Comparison of ENCODE assay signal across 1 cellular context in the genomic region with DNA sequence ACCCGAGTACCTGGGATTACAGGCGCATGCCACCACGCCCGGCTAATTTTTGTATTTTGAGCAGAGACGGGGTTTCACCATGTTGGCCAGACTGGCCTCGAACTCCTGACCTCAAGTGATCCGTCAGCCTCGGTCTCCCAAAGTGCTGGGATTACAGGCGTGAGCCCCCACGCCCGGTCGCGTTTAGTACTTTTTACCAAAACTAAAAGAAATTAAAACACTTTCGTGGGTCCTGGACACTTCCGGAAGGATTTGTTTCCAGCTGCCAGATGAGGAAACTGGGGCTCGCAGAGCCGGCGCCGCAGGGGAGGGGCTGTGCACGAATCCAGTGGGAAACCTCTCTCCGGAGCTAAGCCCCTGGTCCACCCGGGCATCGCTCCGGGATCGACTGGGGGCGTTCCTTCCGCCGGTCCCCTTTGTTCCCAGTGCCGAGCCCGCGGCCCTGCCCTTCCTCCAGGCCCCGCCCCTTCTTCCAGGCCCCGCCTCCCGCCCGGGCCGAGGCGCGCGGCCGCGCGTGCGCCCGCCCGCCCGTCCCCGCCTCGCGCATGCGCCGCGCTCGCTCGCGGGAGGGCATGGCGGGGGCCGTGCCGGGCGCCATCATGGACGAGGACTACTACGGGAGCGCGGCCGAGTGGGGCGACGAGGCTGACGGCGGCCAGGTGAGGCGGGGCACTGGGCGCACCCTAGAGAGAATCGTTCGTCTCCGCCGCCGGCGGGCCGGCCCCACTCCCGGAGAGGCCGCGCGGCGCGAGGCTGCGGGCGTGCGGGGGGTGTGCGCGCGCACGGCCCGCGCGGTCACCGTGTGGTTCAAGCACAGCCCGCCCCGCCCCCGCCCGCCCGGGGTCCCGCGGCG.
TF ChIP-seq lines count a peak whose summit lies in the region.

A gene with protein sequence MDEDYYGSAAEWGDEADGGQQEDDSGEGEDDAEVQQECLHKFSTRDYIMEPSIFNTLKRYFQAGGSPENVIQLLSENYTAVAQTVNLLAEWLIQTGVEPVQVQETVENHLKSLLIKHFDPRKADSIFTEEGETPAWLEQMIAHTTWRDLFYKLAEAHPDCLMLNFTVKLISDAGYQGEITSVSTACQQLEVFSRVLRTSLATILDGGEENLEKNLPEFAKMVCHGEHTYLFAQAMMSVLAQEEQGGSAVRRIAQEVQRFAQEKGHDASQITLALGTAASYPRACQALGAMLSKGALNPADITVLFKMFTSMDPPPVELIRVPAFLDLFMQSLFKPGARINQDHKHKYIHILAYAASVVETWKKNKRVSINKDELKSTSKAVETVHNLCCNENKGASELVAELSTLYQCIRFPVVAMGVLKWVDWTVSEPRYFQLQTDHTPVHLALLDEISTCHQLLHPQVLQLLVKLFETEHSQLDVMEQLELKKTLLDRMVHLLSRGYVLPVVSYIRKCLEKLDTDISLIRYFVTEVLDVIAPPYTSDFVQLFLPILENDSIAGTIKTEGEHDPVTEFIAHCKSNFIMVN (plus strand): TSS at position 546 of the 853 bp plus-strand sequence. CDS start 54 bp downstream, at position 600.

TF ChIP-seq in HepG2, 621 proteins besides CTCF, POLR2A, EP300 and RAD21 (continued from another document and continues in another):
- TF ChIP-seq, protein P1, sequence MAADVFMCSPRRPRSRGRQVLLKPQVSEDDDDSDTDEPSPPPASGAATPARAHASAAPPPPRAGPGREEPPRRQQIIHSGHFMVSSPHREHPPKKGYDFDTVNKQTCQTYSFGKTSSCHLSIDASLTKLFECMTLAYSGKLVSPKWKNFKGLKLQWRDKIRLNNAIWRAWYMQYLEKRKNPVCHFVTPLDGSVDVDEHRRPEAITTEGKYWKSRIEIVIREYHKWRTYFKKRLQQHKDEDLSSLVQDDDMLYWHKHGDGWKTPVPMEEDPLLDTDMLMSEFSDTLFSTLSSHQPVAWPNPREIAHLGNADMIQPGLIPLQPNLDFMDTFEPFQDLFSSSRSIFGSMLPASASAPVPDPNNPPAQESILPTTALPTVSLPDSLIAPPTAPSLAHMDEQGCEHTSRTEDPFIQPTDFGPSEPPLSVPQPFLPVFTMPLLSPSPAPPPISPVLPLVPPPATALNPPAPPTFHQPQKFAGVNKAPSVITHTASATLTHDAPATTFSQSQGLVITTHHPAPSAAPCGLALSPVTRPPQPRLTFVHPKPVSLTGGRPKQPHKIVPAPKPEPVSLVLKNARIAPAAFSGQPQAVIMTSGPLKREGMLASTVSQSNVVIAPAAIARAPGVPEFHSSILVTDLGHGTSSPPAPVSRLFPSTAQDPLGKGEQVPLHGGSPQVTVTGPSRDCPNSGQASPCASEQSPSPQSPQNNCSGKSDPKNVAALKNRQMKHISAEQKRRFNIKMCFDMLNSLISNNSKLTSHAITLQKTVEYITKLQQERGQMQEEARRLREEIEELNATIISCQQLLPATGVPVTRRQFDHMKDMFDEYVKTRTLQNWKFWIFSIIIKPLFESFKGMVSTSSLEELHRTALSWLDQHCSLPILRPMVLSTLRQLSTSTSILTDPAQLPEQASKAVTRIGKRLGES (CRISPR knock-in tag; IDR thresholded peaks at IDR 0.05; ENCODE audit: borderline replicate concordance), result peak; percentile 66; the same call in 1 of the 2 replicates
- peak; percentile 88 for TF ChIP-seq MAZ (IDR thresholded peaks at IDR 0.05; ENCODE audit: borderline replicate concordance, low read depth, low read length)
- TF ChIP-seq MAZ (CRISPR knock-in tag; IDR thresholded peaks at IDR 0.05; ENCODE audit: low read depth), result peak; percentile 80
- TF ChIP-seq BCL6 (CRISPR knock-in tag; IDR thresholded peaks at IDR 0.05), result peak; percentile 46
- no peak for TF ChIP-seq HOXA9 (CRISPR knock-in tag; IDR thresholded peaks at IDR 0.05; ENCODE audit: borderline replicate concordance)
- peak; percentile 40; the same call in 1 of the 2 replicates for TF ChIP-seq RFX5 (IDR thresholded peaks at IDR 0.05; ENCODE audit: low read depth, low read length)
- no peak for TF ChIP-seq HOXA7 (CRISPR knock-in tag; IDR thresholded peaks at IDR 0.05)
- no peak for TF ChIP-seq RAD51 (IDR thresholded peaks at IDR 0.05; ENCODE audit: borderline replicate concordance)
- TF ChIP-seq ZFP82 (CRISPR knock-in tag; IDR thresholded peaks at IDR 0.05; ENCODE audit: borderline replicate concordance), result no peak; the same call in 1 of the 2 replicates
- TF ChIP-seq IRF2 (CRISPR knock-in tag; IDR thresholded peaks at IDR 0.05), result peak; percentile 91
- TF ChIP-seq MTF1 (CRISPR knock-in tag; IDR thresholded peaks at IDR 0.05), result no peak
- peak; percentile 80 for TF ChIP-seq ZIK1 (CRISPR knock-in tag; IDR thresholded peaks at IDR 0.05; ENCODE audit: borderline replicate concordance, low read depth)
- no peak for TF ChIP-seq ZNF17 (CRISPR knock-in tag; IDR thresholded peaks at IDR 0.05)
- TF ChIP-seq ZNF121 (CRISPR knock-in tag; IDR thresholded peaks at IDR 0.05), result no peak
- TF ChIP-seq, protein P2, sequence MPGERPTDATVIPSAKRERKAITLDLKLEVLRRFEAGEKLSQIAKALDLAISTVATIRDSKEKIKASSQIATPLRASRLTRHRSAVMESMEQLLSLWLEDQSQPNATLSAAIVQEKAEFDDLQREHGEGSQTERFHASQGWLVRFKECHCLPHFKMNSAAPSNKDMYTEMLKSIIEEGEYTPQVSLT (CRISPR knock-in tag; IDR thresholded peaks at IDR 0.05; ENCODE audit: borderline replicate concordance, low read depth), result no peak; the same call in 1 of the 2 replicates
- peak; percentile 93; the same call in 1 of the 2 replicates for TF ChIP-seq ZNF766 (CRISPR knock-in tag; IDR thresholded peaks at IDR 0.05; ENCODE audit: borderline replicate concordance)
- no peak for TF ChIP-seq THYN1 (CRISPR knock-in tag; IDR thresholded peaks at IDR 0.05; ENCODE audit: borderline replicate concordance, low read depth)
- no peak for TF ChIP-seq ZNF607 (CRISPR knock-in tag; IDR thresholded peaks at IDR 0.05; ENCODE audit: borderline replicate concordance)
- no peak for TF ChIP-seq RFX1 (IDR thresholded peaks at IDR 0.05)
- TF ChIP-seq POGZ (CRISPR knock-in tag; IDR thresholded peaks at IDR 0.05), result peak; percentile 85
- no peak; the same call in 1 of the 2 replicates for TF ChIP-seq ESRRA (CRISPR knock-in tag; IDR thresholded peaks at IDR 0.05; ENCODE audit: low read depth)
- 0 out of 2 replicates have a peak, but pooled peaks have one; percentile 56 for TF ChIP-seq ZFYVE20 (CRISPR knock-in tag; IDR thresholded peaks at IDR 0.05; ENCODE audit: borderline replicate concordance, low read depth)
- TF ChIP-seq EZH2 (conservative IDR thresholded peaks at IDR 0.05; ENCODE audit: low read depth, low read length), result no peak
- peak; percentile 84 for TF ChIP-seq MED1 (CRISPR knock-in tag; IDR thresholded peaks at IDR 0.05)
- TF ChIP-seq ATF7-NPFF (CRISPR knock-in tag; IDR thresholded peaks at IDR 0.05; ENCODE audit: low read depth), result peak; percentile 34; the same call in 1 of the 2 replicates
- TF ChIP-seq NR2F6 (IDR thresholded peaks at IDR 0.05), result no peak; the same call in 1 of the 2 replicates
- peak; percentile 38; the same call in 1 of the 2 replicates for TF ChIP-seq NR2F6 (CRISPR knock-in tag; IDR thresholded peaks at IDR 0.05)
- no peak for TF ChIP-seq ZNF550 (CRISPR knock-in tag; IDR thresholded peaks at IDR 0.05; ENCODE audit: borderline replicate concordance)
- TF ChIP-seq YEATS4 (CRISPR knock-in tag; IDR thresholded peaks at IDR 0.05; ENCODE audit: borderline replicate concordance), result peak; percentile 91
- peak; percentile 30; the same call in 1 of the 2 replicates for TF ChIP-seq ARNTL (CRISPR knock-in tag; IDR thresholded peaks at IDR 0.05)
- TF ChIP-seq, protein P3, sequence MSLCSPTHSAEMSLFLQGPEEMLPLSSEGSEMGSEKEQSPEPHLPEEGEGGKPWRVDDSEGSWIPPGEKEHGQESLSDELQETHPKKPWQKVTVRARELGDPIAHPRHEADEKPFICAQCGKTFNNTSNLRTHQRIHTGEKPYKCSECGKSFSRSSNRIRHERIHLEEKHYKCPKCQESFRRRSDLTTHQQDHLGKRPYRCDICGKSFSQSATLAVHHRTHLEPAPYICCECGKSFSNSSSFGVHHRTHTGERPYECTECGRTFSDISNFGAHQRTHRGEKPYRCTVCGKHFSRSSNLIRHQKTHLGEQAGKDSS (CRISPR knock-in tag; IDR thresholded peaks at IDR 0.05; ENCODE audit: borderline replicate concordance, low read depth), result peak; percentile 78; the same call in 1 of the 2 replicates
- TF ChIP-seq, protein P4, sequence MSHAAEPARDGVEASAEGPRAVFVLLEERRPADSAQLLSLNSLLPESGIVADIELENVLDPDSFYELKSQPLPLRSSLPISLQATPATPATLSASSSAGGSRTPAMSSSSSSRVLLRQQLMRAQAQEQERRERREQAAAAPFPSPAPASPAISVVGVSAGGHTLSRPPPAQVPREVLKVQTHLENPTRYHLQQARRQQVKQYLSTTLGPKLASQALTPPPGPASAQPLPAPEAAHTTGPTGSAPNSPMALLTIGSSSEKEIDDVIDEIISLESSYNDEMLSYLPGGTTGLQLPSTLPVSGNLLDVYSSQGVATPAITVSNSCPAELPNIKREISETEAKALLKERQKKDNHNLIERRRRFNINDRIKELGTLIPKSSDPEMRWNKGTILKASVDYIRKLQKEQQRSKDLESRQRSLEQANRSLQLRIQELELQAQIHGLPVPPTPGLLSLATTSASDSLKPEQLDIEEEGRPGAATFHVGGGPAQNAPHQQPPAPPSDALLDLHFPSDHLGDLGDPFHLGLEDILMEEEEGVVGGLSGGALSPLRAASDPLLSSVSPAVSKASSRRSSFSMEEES (CRISPR knock-in tag; IDR thresholded peaks at IDR 0.05), result peak; percentile 59; the same call in 1 of the 2 replicates
- peak; percentile 96 for TF ChIP-seq ZBTB7B (CRISPR knock-in tag; IDR thresholded peaks at IDR 0.05)
- TF ChIP-seq, protein P5, sequence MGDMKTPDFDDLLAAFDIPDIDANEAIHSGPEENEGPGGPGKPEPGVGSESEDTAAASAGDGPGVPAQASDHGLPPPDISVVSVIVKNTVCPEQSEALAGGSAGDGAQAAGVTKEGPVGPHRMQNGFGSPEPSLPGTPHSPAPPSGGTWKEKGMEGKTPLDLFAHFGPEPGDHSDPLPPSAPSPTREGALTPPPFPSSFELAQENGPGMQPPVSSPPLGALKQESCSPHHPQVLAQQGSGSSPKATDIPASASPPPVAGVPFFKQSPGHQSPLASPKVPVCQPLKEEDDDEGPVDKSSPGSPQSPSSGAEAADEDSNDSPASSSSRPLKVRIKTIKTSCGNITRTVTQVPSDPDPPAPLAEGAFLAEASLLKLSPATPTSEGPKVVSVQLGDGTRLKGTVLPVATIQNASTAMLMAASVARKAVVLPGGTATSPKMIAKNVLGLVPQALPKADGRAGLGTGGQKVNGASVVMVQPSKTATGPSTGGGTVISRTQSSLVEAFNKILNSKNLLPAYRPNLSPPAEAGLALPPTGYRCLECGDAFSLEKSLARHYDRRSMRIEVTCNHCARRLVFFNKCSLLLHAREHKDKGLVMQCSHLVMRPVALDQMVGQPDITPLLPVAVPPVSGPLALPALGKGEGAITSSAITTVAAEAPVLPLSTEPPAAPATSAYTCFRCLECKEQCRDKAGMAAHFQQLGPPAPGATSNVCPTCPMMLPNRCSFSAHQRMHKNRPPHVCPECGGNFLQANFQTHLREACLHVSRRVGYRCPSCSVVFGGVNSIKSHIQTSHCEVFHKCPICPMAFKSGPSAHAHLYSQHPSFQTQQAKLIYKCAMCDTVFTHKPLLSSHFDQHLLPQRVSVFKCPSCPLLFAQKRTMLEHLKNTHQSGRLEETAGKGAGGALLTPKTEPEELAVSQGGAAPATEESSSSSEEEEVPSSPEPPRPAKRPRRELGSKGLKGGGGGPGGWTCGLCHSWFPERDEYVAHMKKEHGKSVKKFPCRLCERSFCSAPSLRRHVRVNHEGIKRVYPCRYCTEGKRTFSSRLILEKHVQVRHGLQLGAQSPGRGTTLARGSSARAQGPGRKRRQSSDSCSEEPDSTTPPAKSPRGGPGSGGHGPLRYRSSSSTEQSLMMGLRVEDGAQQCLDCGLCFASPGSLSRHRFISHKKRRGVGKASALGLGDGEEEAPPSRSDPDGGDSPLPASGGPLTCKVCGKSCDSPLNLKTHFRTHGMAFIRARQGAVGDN (CRISPR knock-in tag; IDR thresholded peaks at IDR 0.05), result peak; percentile 83
- TF ChIP-seq PHF5A (CRISPR knock-in tag; IDR thresholded peaks at IDR 0.05; ENCODE audit: low read depth, unreplicated experiment), result peak; percentile 20
- TF ChIP-seq RARA (CRISPR knock-in tag; IDR thresholded peaks at IDR 0.05), result peak; percentile 30; the same call in 1 of the 2 replicates
- no peak for TF ChIP-seq ZNF10 (CRISPR knock-in tag; IDR thresholded peaks at IDR 0.05; ENCODE audit: borderline replicate concordance, low read depth)
- TF ChIP-seq ZMYM2 (CRISPR knock-in tag; IDR thresholded peaks at IDR 0.05), result peak; percentile 92
- TF ChIP-seq ZNF737 (CRISPR knock-in tag; IDR thresholded peaks at IDR 0.05; ENCODE audit: borderline replicate concordance), result 0 out of 2 replicates have a peak, but pooled peaks have one; percentile 60
- TF ChIP-seq ELF1 (CRISPR knock-in tag; IDR thresholded peaks at IDR 0.05), result peak; percentile 62; the same call in 1 of the 2 replicates
- TF ChIP-seq ZNF605 (CRISPR knock-in tag; IDR thresholded peaks at IDR 0.05), result peak; percentile 84
- TF ChIP-seq ZBTB1 (CRISPR knock-in tag; IDR thresholded peaks at IDR 0.05; ENCODE audit: borderline replicate concordance), result 0 out of 2 replicates have a peak, but pooled peaks have one; percentile 44
- TF ChIP-seq XBP1 (CRISPR knock-in tag; IDR thresholded peaks at IDR 0.05), result no peak
- TF ChIP-seq HMG20B (CRISPR knock-in tag; conservative IDR thresholded peaks at IDR 0.05), result 0 out of 2 replicates have a peak, but pooled peaks have one; percentile 26
- TF ChIP-seq ELF3 (CRISPR knock-in tag; IDR thresholded peaks at IDR 0.05), result peak; percentile 90
- TF ChIP-seq PAF1 (CRISPR knock-in tag; IDR thresholded peaks at IDR 0.05), result no peak
- TF ChIP-seq, protein P6, sequence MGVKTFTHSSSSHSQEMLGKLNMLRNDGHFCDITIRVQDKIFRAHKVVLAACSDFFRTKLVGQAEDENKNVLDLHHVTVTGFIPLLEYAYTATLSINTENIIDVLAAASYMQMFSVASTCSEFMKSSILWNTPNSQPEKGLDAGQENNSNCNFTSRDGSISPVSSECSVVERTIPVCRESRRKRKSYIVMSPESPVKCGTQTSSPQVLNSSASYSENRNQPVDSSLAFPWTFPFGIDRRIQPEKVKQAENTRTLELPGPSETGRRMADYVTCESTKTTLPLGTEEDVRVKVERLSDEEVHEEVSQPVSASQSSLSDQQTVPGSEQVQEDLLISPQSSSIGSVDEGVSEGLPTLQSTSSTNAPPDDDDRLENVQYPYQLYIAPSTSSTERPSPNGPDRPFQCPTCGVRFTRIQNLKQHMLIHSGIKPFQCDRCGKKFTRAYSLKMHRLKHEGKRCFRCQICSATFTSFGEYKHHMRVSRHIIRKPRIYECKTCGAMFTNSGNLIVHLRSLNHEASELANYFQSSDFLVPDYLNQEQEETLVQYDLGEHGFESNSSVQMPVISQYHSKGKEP (CRISPR knock-in tag; IDR thresholded peaks at IDR 0.05), result no peak
